1 cellular context compared by ENCODE assay signal in the genomic region with DNA sequence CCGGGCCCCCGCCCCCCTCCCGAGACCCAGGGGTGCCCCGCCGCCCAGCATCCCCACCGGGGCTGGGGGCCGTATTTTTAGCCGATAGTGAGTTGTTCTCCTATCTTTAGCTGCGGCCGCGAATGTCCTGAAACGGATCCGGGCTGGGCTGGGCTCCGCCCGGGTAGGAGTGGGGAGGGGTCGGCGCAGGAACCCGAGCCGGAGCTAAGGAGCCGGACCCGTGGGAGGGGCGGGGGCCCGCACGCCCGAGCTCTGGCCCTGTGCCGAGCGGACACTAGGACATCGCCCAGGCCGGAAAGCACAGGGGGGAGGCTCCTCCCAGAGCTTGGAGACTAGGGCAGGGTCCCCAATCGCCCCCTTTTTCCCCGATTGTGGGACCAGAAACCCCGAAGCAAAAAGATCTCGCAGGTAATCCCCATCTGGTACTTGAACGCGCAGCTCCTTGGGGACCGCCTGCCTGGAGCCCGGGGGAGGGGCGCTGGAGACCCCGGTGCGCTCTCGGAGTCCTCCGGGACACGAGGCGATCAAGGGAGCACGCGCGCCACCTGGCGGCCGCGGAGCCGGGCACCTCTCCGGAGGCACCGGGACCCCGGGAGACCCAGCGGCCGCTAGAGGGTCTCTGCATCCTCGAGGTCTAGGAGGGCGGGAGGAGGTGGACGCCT.
A peak's percentile ranks its signal among the peaks of the same experiment; 100 is the strongest.
TF ChIP-seq lines count a peak whose summit lies in the region.

No MANE protein-coding gene starts in this region.

TF ChIP-seq in GM12878, 131 proteins besides CTCF, POLR2A, EP300 and RAD21 (continued from another document):
- TF ChIP-seq BHLHE40 (IDR thresholded peaks at IDR 0.05; ENCODE audit: borderline replicate concordance in 1 of 2, low read depth in 2 of 2, low read length in 1 of 2) = peak; percentile 10 to 13; a peak in 1 of 4 replicates
- TF ChIP-seq MTA2 (IDR thresholded peaks at IDR 0.05; ENCODE audit: low read depth) = no peak
- TF ChIP-seq BACH1 (IDR thresholded peaks at IDR 0.05; ENCODE audit: borderline replicate concordance) = 0 out of 2 replicates have a peak, but pooled peaks have one; percentile 22
- TF ChIP-seq, protein P1, sequence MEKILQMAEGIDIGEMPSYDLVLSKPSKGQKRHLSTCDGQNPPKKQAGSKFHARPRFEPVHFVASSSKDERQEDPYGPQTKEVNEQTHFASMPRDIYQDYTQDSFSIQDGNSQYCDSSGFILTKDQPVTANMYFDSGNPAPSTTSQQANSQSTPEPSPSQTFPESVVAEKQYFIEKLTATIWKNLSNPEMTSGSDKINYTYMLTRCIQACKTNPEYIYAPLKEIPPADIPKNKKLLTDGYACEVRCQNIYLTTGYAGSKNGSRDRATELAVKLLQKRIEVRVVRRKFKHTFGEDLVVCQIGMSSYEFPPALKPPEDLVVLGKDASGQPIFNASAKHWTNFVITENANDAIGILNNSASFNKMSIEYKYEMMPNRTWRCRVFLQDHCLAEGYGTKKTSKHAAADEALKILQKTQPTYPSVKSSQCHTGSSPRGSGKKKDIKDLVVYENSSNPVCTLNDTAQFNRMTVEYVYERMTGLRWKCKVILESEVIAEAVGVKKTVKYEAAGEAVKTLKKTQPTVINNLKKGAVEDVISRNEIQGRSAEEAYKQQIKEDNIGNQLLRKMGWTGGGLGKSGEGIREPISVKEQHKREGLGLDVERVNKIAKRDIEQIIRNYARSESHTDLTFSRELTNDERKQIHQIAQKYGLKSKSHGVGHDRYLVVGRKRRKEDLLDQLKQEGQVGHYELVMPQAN (conservative IDR thresholded peaks at IDR 0.05) = peak; percentile 79
- TF ChIP-seq RELA (IDR thresholded peaks at IDR 0.05; ENCODE audit: borderline replicate concordance, partially characterized antibody) = no peak
- TF ChIP-seq NFIC (IDR thresholded peaks at IDR 0.05; ENCODE audit: low read depth, low read length) = no peak
- TF ChIP-seq STAT1 (conservative IDR thresholded peaks at IDR 0.05) = no peak
- no peak for TF ChIP-seq EGR1 (IDR thresholded peaks at IDR 0.05; ENCODE audit: borderline replicate concordance in 1 of 2, low read depth in 2 of 2, low read length in 2 of 2)
- TF ChIP-seq YY1 (IDR thresholded peaks at IDR 0.05; ENCODE audit: low read depth, low read length) = peak; percentile 72
- TF ChIP-seq, protein P2, sequence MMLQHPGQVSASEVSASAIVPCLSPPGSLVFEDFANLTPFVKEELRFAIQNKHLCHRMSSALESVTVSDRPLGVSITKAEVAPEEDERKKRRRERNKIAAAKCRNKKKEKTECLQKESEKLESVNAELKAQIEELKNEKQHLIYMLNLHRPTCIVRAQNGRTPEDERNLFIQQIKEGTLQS (IDR thresholded peaks at IDR 0.05; ENCODE audit: borderline replicate concordance, extremely low read depth, low read depth, low read length) = no peak
- peak; percentile 90 for TF ChIP-seq SMC3 (IDR thresholded peaks at IDR 0.05; ENCODE audit: borderline replicate concordance, low read length)
- peak; percentile 43; the same call in 1 of the 2 replicates for TF ChIP-seq CHD2 (IDR thresholded peaks at IDR 0.05; ENCODE audit: borderline replicate concordance, low read depth, low read length)
- no peak for TF ChIP-seq ATF7 (IDR thresholded peaks at IDR 0.05; ENCODE audit: low read depth)
- no peak for TF ChIP-seq EED (IDR thresholded peaks at IDR 0.05; ENCODE audit: low read depth)
- peak; percentile 50; the same call in 1 of the 2 replicates for TF ChIP-seq NR2F1 (conservative IDR thresholded peaks at IDR 0.05)
- TF ChIP-seq CBX3 (IDR thresholded peaks at IDR 0.05; ENCODE audit: borderline replicate concordance, low read depth) = no peak
- TF ChIP-seq CBX5 (IDR thresholded peaks at IDR 0.05; ENCODE audit: low read depth) = no peak
- no peak for TF ChIP-seq ZNF207 (IDR thresholded peaks at IDR 0.05; ENCODE audit: borderline replicate concordance)
